In the genomic region with DNA sequence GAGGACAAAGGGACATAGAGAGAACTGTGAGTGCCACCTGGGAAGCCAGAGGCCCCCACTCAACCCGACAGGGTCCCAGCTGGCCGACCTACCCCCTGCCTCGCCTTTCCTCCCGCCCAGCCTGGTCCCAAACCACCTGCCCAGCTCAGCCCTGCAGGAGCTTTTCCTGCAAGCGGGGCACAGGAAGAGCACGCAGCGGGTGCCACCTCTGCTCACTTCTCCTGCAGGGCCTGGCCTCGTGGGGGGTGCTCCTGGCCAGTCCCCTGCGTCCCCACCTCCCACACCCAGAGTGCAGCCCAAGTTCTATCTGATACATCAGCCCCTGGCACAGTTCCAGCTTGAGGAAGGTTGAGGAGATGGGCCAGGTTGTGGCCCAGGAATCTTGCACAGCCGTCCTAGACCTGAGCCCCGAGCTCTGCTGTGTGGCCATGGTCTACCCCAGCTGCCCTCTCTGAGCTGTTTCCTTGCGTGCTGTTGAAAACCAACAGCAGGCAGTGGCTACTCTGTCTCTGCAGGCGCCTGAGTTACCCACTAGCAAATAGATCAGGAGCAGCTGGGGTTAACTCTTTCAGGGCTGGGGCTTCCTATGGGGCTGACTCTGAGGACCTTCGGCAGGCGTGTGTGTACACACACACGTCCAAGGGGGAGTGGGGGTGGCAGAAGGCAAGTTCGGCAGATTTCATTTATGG, we compare ENCODE assay signal across 9 cellular contexts. TPM values are rescaled to one million over a fixed set of nuclear protein-coding genes. Genes with fewer than 3 reads are reported as not detected.
A peak's percentile ranks its signal among the peaks of the same experiment; 100 is the strongest.
DNase-seq lines count a peak whose midpoint lies in the region; ATAC-seq, FAIRE-seq and TF ChIP-seq lines count a peak whose summit lies in the region.
"Had no signal": no experiment of that assay in that cellular context is flagged by ENCODE, and none has a peak within 500 bp of the region (broad histone marks: within the 10 kb centered on the region; RNA-seq: fewer than 3 reads in every experiment).

No MANE protein-coding gene starts in this region.

- ATAC-seq in naive B cell (ENCODE audit: low read depth in 2 of 2): no peak
- ATAC-seq in aorta (ENCODE audit: low FRiP score): no peak
- ATAC-seq in HG03571 (IDR thresholded peaks at IDR 0.05; ENCODE audit: unreplicated experiment): no peak
- ATAC-seq in esophagus mucosa: no peak

- no peak for TF ChIP-seq POLR2A in GM12891 (IDR thresholded peaks at IDR 0.05; ENCODE audit: low read depth, low read length)

- peak; percentile 32 for DNase-seq in AG20443 (ENCODE audit: low spot score)
- DNase-seq in naive B cell: no peak
- no peak for DNase-seq in aorta
- no peak for DNase-seq in GM12891 (ENCODE audit: insufficient read length, low spot score)

- no peaks in the 10 kb centered on the region for H3K9me3 Mint-ChIP-seq in naive B cell

- H3K4me3 ChIP-seq in HUES64 (ENCODE audit: low read length): peak overlapping the region; percentile 77
- no peak overlapping the region for H3K4me3 ChIP-seq in aorta (ENCODE audit: low read length in 2 of 2)

- H3K27ac Mint-ChIP-seq in naive B cell: peak overlapping the region in 3 of 6 donors; percentile 10 to 42 (median 19)

- H3K27me3 ChIP-seq in HUES64 (ENCODE audit: insufficient read depth, low read length) (peaks cover 2% of the 10 kb centered on the region), aorta (ENCODE audit: control insufficient read depth in 1 of 2, insufficient read depth in 2 of 2, low read length in 1 of 2) (no peaks in the 10 kb centered on the region)
- H3K27me3 ChIP-seq: pancreas had no signal

- no peak overlapping the region for H3K27ac ChIP-seq in HUES64 (ENCODE audit: low read depth, low read length)
- peak overlapping the region; percentile 57 for H3K27ac ChIP-seq in angular gyrus (ENCODE audit: low read depth, low read length)
- H3K27ac ChIP-seq in aorta (ENCODE audit: low read depth in 1 of 2, low read length in 2 of 2): no peak overlapping the region

- H3K4me1 Mint-ChIP-seq in naive B cell: peaks cover 23 to 25% (median 24%) of the 10 kb centered on the region in 3 donors

- no peak overlapping the region for H3K9ac ChIP-seq in HUES64 (ENCODE audit: low read depth, low read length)

- intact Hi-C loops in aorta (cut with DNase I): no loop called here

- no peak for FAIRE-seq in GM12891 (lab: Jason Lieb, UNC)
- FAIRE-seq: pancreas had no signal

- H3K4me3 Mint-ChIP-seq in naive B cell: peak overlapping the region; percentile 3 to 91 (median 79)

- WGBS in HUES64: 69% methylated on average over 17 of the region's 17 CpGs
- WGBS in aorta, 2 donors: 71 to 75% methylated on average over 17 of the region's 17 CpGs

- H3K9me3 ChIP-seq in HUES64 (ENCODE audit: insufficient read depth, low read depth, low read length): no peaks in the 10 kb centered on the region
- H3K9me3 ChIP-seq in aorta (ENCODE audit: control insufficient read depth, low read length): no peaks in the 10 kb centered on the region
- H3K9me3 ChIP-seq: pancreas had no signal

- H3K27me3 Mint-ChIP-seq in naive B cell: no peaks in the 10 kb centered on the region

- H3K4me1 ChIP-seq in HUES64 (ENCODE audit: insufficient read depth, low read length) (peaks cover 13% of the 10 kb centered on the region), aorta (ENCODE audit: control insufficient read depth in 1 of 2, insufficient read depth in 2 of 2, low read length in 2 of 2) (no peaks in the 10 kb centered on the region)

- H3K36me3 Mint-ChIP-seq in naive B cell: no peaks in the 10 kb centered on the region

- peaks cover 31% of the 10 kb centered on the region for H3K36me3 ChIP-seq in HUES64 (ENCODE audit: insufficient read depth, low read length)
- no peaks in the 10 kb centered on the region for H3K36me3 ChIP-seq in aorta (ENCODE audit: control insufficient read depth in 1 of 2, insufficient read depth in 2 of 2, low read length in 1 of 2)
- H3K36me3 ChIP-seq: pancreas had no signal

TF ChIP-seq in GM12891, 5 proteins besides CTCF, POLR2A, EP300 and RAD21:
- TF ChIP-seq TAF1 (IDR thresholded peaks at IDR 0.05; ENCODE audit: low read depth, low read length): no peak
- TF ChIP-seq SPI1 (IDR thresholded peaks at IDR 0.05; ENCODE audit: low read depth, low read length): no peak
- no peak for TF ChIP-seq POU2F2 (IDR thresholded peaks at IDR 0.05; ENCODE audit: low read depth, low read length)
- no peak for TF ChIP-seq POLR2AphosphoS5 (IDR thresholded peaks at IDR 0.05; ENCODE audit: low read depth, low read length)
- TF ChIP-seq PAX5 (IDR thresholded peaks at IDR 0.05; ENCODE audit: insufficient read depth, low read length, severe bottlenecking): no peak

RNA-seq across cellular contexts. Expression of gene NECAB3, which starts 1.7 kb away (rescaled TPM):
- 12.3 TPM for polyA plus RNA-seq in HUES64 (2013, experiment 1 of 2)
- polyA plus RNA-seq in HUES64 (2013, experiment 2 of 2): 13.4 TPM
- polyA plus RNA-seq in naive B cell (ENCODE audit: low read depth in 6 of 6): 1 to 10 TPM in 1 of 6 donors, under 1 TPM in 2, not detected in 3; 0.74 to 1.0 (median 0.82) TPM
- 10 to 100 TPM; 20.5 to 26.1 TPM for total RNA-seq in aorta
- 10 to 100 TPM; 10.6 to 53.1 TPM for polyA plus RNA-seq in aorta
- total RNA-seq in esophagus mucosa: 8.0 TPM
- polyA plus RNA-seq in GM12891 (2012; ENCODE audit: low read depth, missing spikeins): 6.2 TPM

RNA-seq across cellular contexts. Expression of gene ACTL10, which starts 5.8 kb away (rescaled TPM):
- polyA plus RNA-seq in HUES64 (2013, experiment 1 of 2): not detected
- polyA plus RNA-seq in HUES64 (2013, experiment 2 of 2): 0.25 TPM
- 1 to 10 TPM in 5 of 6 donors, not detected in 1; 1.2 to 4.8 (median 3.7) TPM for polyA plus RNA-seq in naive B cell (ENCODE audit: low read depth in 6 of 6)
- total RNA-seq in aorta: 1 to 10 TPM in 1 of 2 donors, under 1 TPM in 1; 0.96 to 1.2 TPM
- polyA plus RNA-seq in aorta: 1 to 10 TPM in 1 of 2 donors, under 1 TPM in 1; 0.63 to 1.2 TPM
- total RNA-seq in esophagus mucosa: 2.0 TPM
- polyA plus RNA-seq in GM12891 (2012; ENCODE audit: low read depth, missing spikeins): 0.46 TPM

RNA-seq across cellular contexts. Expression of gene C20orf144, which starts 10.4 kb away (rescaled TPM):
- 0.10 TPM for polyA plus RNA-seq in HUES64 (2013, experiment 1 of 2)
- polyA plus RNA-seq in HUES64 (2013, experiment 2 of 2): not detected
- polyA plus RNA-seq in naive B cell (ENCODE audit: low read depth in 6 of 6) (not detected), aorta (under 1 TPM in 1 of 2 donors, not detected in 1; 0.31 TPM)
- total RNA-seq in aorta (under 1 TPM in 1 of 2 donors, not detected in 1; 0.16 TPM), esophagus mucosa (not detected)
- 0.06 TPM for polyA plus RNA-seq in GM12891 (2012; ENCODE audit: low read depth, missing spikeins)

RNA-seq across cellular contexts. Expression of gene E2F1, which starts 13.6 kb away (rescaled TPM):
- polyA plus RNA-seq in HUES64 (2013, experiment 1 of 2): 26.3 TPM
- polyA plus RNA-seq in HUES64 (2013, experiment 2 of 2): 26.2 TPM
- polyA plus RNA-seq in naive B cell (ENCODE audit: low read depth in 6 of 6) (under 1 TPM in 4 of 6 donors, not detected in 2; 0.16 to 0.78 (median 0.27) TPM), aorta (1 to 10 TPM; 1.6 TPM)
- total RNA-seq in aorta (1 to 10 TPM; 1.4 to 1.5 TPM), esophagus mucosa (3.7 TPM)
- 20.6 TPM for polyA plus RNA-seq in GM12891 (2012; ENCODE audit: low read depth, missing spikeins)

RNA-seq across cellular contexts. Expression of gene PXMP4, which starts 47.5 kb away (rescaled TPM):
- 1.2 TPM for polyA plus RNA-seq in HUES64 (2013, experiment 1 of 2)
- polyA plus RNA-seq in HUES64 (2013, experiment 2 of 2): 2.7 TPM
- polyA plus RNA-seq in naive B cell (ENCODE audit: low read depth in 6 of 6): 10 to 100 TPM in 1 of 6 donors, 1 to 10 TPM in 4, not detected in 1; 7.0 to 10.6 (median 8.2) TPM
- 1 to 10 TPM; 4.4 to 7.5 TPM for total RNA-seq in aorta
- polyA plus RNA-seq in aorta: 1 to 10 TPM; 1.5 to 4.9 TPM
- total RNA-seq in esophagus mucosa: 9.6 TPM
- 6.0 TPM for polyA plus RNA-seq in GM12891 (2012; ENCODE audit: low read depth, missing spikeins)
